In the genomic region with DNA sequence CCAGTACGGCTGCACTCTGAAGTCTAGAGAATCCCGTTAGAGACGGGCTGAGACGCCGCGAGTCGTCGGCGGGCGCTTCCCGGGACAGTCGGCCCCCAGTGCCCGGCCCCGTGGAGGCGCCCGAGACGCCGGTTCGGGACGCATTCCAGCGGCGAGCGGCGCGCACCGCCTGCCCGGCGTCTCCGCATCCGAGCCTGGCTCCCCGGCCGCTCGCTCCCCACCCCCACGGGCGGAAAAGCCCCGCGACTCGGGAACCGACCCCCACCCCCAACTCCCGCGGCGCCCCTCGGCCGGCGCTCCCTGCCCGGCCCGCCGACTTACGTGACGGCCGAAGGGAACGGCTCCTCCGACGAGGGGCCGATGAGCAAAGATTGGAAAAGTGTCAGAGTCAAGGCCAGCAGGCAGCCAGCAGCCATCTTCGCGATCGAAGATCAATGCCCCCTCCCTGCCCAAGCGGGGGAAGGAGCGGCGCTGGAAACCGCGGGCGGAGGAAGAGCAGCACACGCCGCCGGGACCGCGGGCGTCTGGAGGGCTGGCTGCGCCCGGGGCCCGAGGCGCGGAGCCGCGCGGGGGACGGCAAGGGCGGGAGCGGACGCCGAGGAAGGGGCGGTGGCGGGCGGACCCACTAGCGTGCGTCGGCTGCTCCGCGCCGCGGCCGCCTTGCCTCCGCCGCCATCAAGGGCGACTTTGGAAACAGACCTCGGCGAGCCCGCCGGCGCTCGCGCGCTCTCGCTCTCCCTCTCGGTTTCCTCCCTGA, we compare ENCODE assay signal across 7 cellular contexts. TPM values are rescaled to one million over a fixed set of nuclear protein-coding genes. Genes with fewer than 3 reads are reported as not detected.
DNase-seq lines count a peak whose midpoint lies in the region; ATAC-seq and TF ChIP-seq lines count a peak whose summit lies in the region.

A gene (minus strand): TSS at position 734 of the 757 bp plus-strand sequence.

- TF ChIP-seq CTCF in activated B cell treated with CpG ODN at 0.5 μM for 24 hours (IDR thresholded peaks at IDR 0.05) (no peak), neural cell (IDR thresholded peaks at IDR 0.05; ENCODE audit: poor library complexity, severe bottlenecking) (no peak)

- POLR2A ChIA-PET in activated B cell treated with CpG ODN at 0.5 μM for 24 hours (lab: Charles Lee) = no interaction called here

- no peak within 1 kb of the TSS for H3K27ac Mint-ChIP-seq in activated B cell treated with CpG ODN at 0.5 μM for 24 hours

- intact Hi-C loops in activated B cell treated with CpG ODN at 0.5 μM for 24 hours (cut with micrococcal nuclease) = no loop called here

- peak within 1 kb of the TSS; percentile 76 for H3K4me3 ChIP-seq in neural cell (ENCODE audit: low read length)

- CTCF ChIA-PET in activated B cell treated with CpG ODN at 0.5 μM for 24 hours (lab: Charles Lee) = no interaction called here

- ATAC-seq in HG03432 (IDR thresholded peaks at IDR 0.05; ENCODE audit: unreplicated experiment) = peak; percentile 47
- ATAC-seq in activated B cell treated with CpG ODN at 0.5 μM for 24 hours (ENCODE audit: low read depth) = no peak

- no peaks in the 10 kb centered on the region for H3K9me3 Mint-ChIP-seq in activated B cell treated with CpG ODN at 0.5 μM for 24 hours

- no peaks in the 10 kb centered on the region for H4K20me1 ChIP-seq in neural cell (ENCODE audit: insufficient read depth)

- peaks cover 37% of the 10 kb centered on the region for H3K27me3 Mint-ChIP-seq in activated B cell treated with CpG ODN at 0.5 μM for 24 hours

- H3K4me2 ChIP-seq in neural cell (ENCODE audit: low read length) = peak within 1 kb of the TSS; percentile 48

- H3K36me3 ChIP-seq in neural cell (ENCODE audit: insufficient read depth, low read length) = no peaks in the 10 kb centered on the region

- DNase-seq in ELR (ENCODE audit: low read depth) (peak; percentile 61), activated B cell treated with CpG ODN at 0.5 μM for 24 hours (no peak), foreskin melanocyte (peak; percentile 41), RKO (ENCODE audit: low spot score) (no peak), GM19238 (ENCODE audit: insufficient read length, low spot score) (no peak)

- no peaks in the 10 kb centered on the region for H3K9me3 ChIP-seq in neural cell (ENCODE audit: low read length)

- H3K9ac ChIP-seq in neural cell (ENCODE audit: low read length) = peak within 1 kb of the TSS; percentile 69

- peak within 1 kb of the TSS; percentile 52 for H3K4me3 Mint-ChIP-seq in activated B cell treated with CpG ODN at 0.5 μM for 24 hours

- no peak for TF ChIP-seq EP300 in neural cell (conservative IDR thresholded peaks at IDR 0.05; ENCODE audit: poor library complexity, severe bottlenecking)

- H3K79me2 ChIP-seq in neural cell (replicated peaks; ENCODE audit: insufficient read depth, low read length) = peaks cover 15% of the 10 kb centered on the region

- peak within 1 kb of the TSS; percentile 16 for H3K27ac ChIP-seq in neural cell (ENCODE audit: low read length)

- peaks cover 78% of the 10 kb centered on the region for H3K27me3 ChIP-seq in neural cell (ENCODE audit: insufficient read depth, low read depth, low read length)

- H3K4me1 Mint-ChIP-seq in activated B cell treated with CpG ODN at 0.5 μM for 24 hours = peaks cover 10% of the 10 kb centered on the region

- H3K36me3 Mint-ChIP-seq in activated B cell treated with CpG ODN at 0.5 μM for 24 hours (ENCODE audit: low read depth) = no peaks in the 10 kb centered on the region

- H3F3A ChIP-seq in neural cell (ENCODE audit: insufficient read depth, low read length, poor library complexity, severe bottlenecking) = no peaks in the 10 kb centered on the region

- H3K9me2 ChIP-seq in neural cell (ENCODE audit: insufficient read depth, low read length) = no peaks in the 10 kb centered on the region

- peak; percentile 38 for TF ChIP-seq RAD21 in neural cell (conservative IDR thresholded peaks at IDR 0.05)

- H2AFZ ChIP-seq in neural cell (ENCODE audit: low read depth, low read length) = peak within 1 kb of the TSS; percentile 40

TF ChIP-seq in neural cell, 6 proteins besides CTCF, POLR2A, EP300 and RAD21:
- peak; percentile 23 for TF ChIP-seq SMC3 (conservative IDR thresholded peaks at IDR 0.05; ENCODE audit: poor library complexity)
- TF ChIP-seq, protein P1, sequence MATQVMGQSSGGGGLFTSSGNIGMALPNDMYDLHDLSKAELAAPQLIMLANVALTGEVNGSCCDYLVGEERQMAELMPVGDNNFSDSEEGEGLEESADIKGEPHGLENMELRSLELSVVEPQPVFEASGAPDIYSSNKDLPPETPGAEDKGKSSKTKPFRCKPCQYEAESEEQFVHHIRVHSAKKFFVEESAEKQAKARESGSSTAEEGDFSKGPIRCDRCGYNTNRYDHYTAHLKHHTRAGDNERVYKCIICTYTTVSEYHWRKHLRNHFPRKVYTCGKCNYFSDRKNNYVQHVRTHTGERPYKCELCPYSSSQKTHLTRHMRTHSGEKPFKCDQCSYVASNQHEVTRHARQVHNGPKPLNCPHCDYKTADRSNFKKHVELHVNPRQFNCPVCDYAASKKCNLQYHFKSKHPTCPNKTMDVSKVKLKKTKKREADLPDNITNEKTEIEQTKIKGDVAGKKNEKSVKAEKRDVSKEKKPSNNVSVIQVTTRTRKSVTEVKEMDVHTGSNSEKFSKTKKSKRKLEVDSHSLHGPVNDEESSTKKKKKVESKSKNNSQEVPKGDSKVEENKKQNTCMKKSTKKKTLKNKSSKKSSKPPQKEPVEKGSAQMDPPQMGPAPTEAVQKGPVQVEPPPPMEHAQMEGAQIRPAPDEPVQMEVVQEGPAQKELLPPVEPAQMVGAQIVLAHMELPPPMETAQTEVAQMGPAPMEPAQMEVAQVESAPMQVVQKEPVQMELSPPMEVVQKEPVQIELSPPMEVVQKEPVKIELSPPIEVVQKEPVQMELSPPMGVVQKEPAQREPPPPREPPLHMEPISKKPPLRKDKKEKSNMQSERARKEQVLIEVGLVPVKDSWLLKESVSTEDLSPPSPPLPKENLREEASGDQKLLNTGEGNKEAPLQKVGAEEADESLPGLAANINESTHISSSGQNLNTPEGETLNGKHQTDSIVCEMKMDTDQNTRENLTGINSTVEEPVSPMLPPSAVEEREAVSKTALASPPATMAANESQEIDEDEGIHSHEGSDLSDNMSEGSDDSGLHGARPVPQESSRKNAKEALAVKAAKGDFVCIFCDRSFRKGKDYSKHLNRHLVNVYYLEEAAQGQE (IDR thresholded peaks at IDR 0.05; ENCODE audit: borderline replicate concordance) = no peak
- peak; percentile 42 for TF ChIP-seq MXI1 (conservative IDR thresholded peaks at IDR 0.05; ENCODE audit: poor library complexity, severe bottlenecking)
- TF ChIP-seq POLR2AphosphoS5 (IDR thresholded peaks at IDR 0.05) = peak; percentile 31
- TF ChIP-seq EZH2 (IDR thresholded peaks at IDR 0.05; ENCODE audit: borderline replicate concordance, insufficient read depth, low read length, poor library complexity, severe bottlenecking) = no peak
- no peak for TF ChIP-seq TAF1 (IDR thresholded peaks at IDR 0.05; ENCODE audit: low read depth)

RNA-seq across cellular contexts. Expression of the gene that starts here (rescaled TPM):
- total RNA-seq in activated B cell treated with CpG ODN at 0.5 μM for 24 hours = not detected in 2 replicates
- 6.7 and 7.0 TPM in 2 replicates for polyA plus RNA-seq in neural cell
- polyA minus RNA-seq in neural cell = 34.4 and 35.1 TPM in 2 replicates

Comparison
In these comparisons a context has a peak if more than half of its experiments do, and no peak if none do; other contexts are left out.
1. DNase-seq: peak in ELR (single experiment) and foreskin melanocyte (single experiment); none in activated B cell treated with CpG ODN at 0.5 μM for 24 hours (single experiment), RKO (single experiment) and GM19238 (single experiment).